ENCODE assay signal across 24 cellular contexts in genomic region chr1:110285316-110285715, GRCh38.
"Had no signal": no experiment of that assay in that cellular context is flagged by ENCODE, and none has a peak within 500 bp of the region (broad histone marks: within the 10 kb centered on the region; RNA-seq: fewer than 3 reads in every experiment).

No MANE protein-coding gene starts in this region.

- H3K36me3 ChIP-seq: colonic mucosa, gastroesophageal sphincter, heart left ventricle, lower lobe of right lung, neutrophil, pancreas, right lobe of liver, suprapubic skin, transverse colon, upper lobe of right lung, uterus had no signal

- H3K4me2 ChIP-seq: smooth muscle cell had no signal

- H3K27ac ChIP-seq: colonic mucosa, foreskin keratinocyte, gastroesophageal sphincter, heart left ventricle, lower lobe of right lung, neutrophil, pancreas, right lobe of liver, suprapubic skin, transverse colon, upper lobe of right lung, uterus had no signal

- H3K4me3 ChIP-seq: colonic mucosa, gastroesophageal sphincter, heart left ventricle, lower lobe of right lung, pancreas, right lobe of liver, smooth muscle cell, suprapubic skin, transverse colon, upper lobe of right lung, uterus had no signal

- DNase-seq: colonic mucosa; effector memory CD8-positive, alpha-beta T cell; foreskin keratinocyte; heart left ventricle; hippocampal formation; left ventricle myocardium superior; lower lobe of right lung; naive B cell; pancreas; right lobe of liver; stimulated activated CD4-positive, alpha-beta T cell treated with anti-CD3 and anti-CD28 coated beads, Interleukin-12 subunit alpha, Interleukin-12 subunit beta, amount 100 ng/mL, for 4 hours; stimulated activated CD4-positive, alpha-beta T cell treated with anti-CD3 and anti-CD28 coated beads, Interleukin-1b, Interleukin-23, amount 100 ng/mL, for 48 hours; stimulated activated CD4-positive, alpha-beta T cell treated with anti-CD3 and anti-CD28 coated beads, Interleukin-4, amount 100 ng/mL, for 1 hour; stimulated activated CD8-positive, alpha-beta memory T cell treated with anti-CD3 and anti-CD28 coated beads, Interleukin-4, amount 100 ng/mL, for 48 hours; stimulated activated naive CD4-positive, alpha-beta T cell; stimulated activated naive CD8-positive, alpha-beta T cell treated with anti-CD3 and anti-CD28 coated beads, Interleukin-15, amount 100 ng/mL, for 72 hours; transverse colon; upper lobe of right lung; uterus had no signal

- H3K27me3 ChIP-seq: colonic mucosa, gastroesophageal sphincter, heart left ventricle, neutrophil, pancreas, right lobe of liver, suprapubic skin, transverse colon, upper lobe of right lung, uterus had no signal

- H3K9me3 ChIP-seq: colonic mucosa, gastroesophageal sphincter, heart left ventricle, lower lobe of right lung, neutrophil, pancreas, right lobe of liver, suprapubic skin, transverse colon, upper lobe of right lung, uterus had no signal

- H3K4me1 ChIP-seq: colonic mucosa, foreskin keratinocyte, gastroesophageal sphincter, lower lobe of right lung, pancreas, right lobe of liver, suprapubic skin, transverse colon, upper lobe of right lung, uterus had no signal

- ATAC-seq: effector memory CD8-positive, alpha-beta T cell; foreskin keratinocyte; gastroesophageal sphincter; heart left ventricle; left ventricle myocardium superior; lower lobe of right lung; natural killer cell treated with Interleukin-12 subunit alpha and Interleukin-12 subunit beta and Interleukin-15 and Interleukin-18, amount 100 ng/mL, for 72 hours; pancreas; right lobe of liver; stimulated activated naive CD8-positive, alpha-beta T cell treated with anti-CD3 and anti-CD28 coated beads, Interleukin-15, amount 100 ng/mL, for 72 hours; upper lobe of right lung had no signal
